In genomic region chr4:153465922-153466636, GRCh38 we compare ENCODE assay signal across 8 cellular contexts. TPM values are rescaled to one million over a fixed set of nuclear protein-coding genes. Genes with fewer than 3 reads are reported as not detected.
DNase-seq lines count a peak whose midpoint lies in the region; ATAC-seq and TF ChIP-seq lines count a peak whose summit lies in the region.

A gene with protein sequence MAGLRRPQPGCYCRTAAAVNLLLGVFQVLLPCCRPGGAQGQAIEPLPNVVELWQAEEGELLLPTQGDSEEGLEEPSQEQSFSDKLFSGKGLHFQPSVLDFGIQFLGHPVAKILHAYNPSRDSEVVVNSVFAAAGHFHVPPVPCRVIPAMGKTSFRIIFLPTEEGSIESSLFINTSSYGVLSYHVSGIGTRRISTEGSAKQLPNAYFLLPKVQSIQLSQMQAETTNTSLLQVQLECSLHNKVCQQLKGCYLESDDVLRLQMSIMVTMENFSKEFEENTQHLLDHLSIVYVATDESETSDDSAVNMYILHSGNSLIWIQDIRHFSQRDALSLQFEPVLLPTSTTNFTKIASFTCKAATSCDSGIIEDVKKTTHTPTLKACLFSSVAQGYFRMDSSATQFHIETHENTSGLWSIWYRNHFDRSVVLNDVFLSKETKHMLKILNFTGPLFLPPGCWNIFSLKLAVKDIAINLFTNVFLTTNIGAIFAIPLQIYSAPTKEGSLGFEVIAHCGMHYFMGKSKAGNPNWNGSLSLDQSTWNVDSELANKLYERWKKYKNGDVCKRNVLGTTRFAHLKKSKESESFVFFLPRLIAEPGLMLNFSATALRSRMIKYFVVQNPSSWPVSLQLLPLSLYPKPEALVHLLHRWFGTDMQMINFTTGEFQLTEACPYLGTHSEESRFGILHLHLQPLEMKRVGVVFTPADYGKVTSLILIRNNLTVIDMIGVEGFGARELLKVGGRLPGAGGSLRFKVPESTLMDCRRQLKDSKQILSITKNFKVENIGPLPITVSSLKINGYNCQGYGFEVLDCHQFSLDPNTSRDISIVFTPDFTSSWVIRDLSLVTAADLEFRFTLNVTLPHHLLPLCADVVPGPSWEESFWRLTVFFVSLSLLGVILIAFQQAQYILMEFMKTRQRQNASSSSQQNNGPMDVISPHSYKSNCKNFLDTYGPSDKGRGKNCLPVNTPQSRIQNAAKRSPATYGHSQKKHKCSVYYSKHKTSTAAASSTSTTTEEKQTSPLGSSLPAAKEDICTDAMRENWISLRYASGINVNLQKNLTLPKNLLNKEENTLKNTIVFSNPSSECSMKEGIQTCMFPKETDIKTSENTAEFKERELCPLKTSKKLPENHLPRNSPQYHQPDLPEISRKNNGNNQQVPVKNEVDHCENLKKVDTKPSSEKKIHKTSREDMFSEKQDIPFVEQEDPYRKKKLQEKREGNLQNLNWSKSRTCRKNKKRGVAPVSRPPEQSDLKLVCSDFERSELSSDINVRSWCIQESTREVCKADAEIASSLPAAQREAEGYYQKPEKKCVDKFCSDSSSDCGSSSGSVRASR (N-terminal part only) (plus strand): TSS chr4:153466360. CDS start chr4:153466398, 38 bp downstream.

- peaks cover 6% of the 10 kb centered on the region; the same call in 2 of the 3 replicates for H3K36me3 Mint-ChIP-seq in GM23338 (ENCODE audit: low read depth)
- H3K36me3 Mint-ChIP-seq in activated naive CD8-positive, alpha-beta T cell treated with anti-CD3 and anti-CD28 coated beads for 36 hours = peaks cover 32% of the 10 kb centered on the region

- H3K36me3 ChIP-seq in GM23338 (ENCODE audit: insufficient read depth) (peaks cover 9% of the 10 kb centered on the region; the same call in 1 of the 2 replicates), parathyroid adenoma (ENCODE audit: control insufficient read depth, insufficient read depth, low read length) (no peaks in the 10 kb centered on the region), vagina (no peaks in the 10 kb centered on the region)

- H2AFZ ChIP-seq in GM23338 (peak within 1 kb of the TSS; percentile 100), parathyroid adenoma (peak within 1 kb of the TSS; percentile 96)

- peak within 1 kb of the TSS; percentile 93 for H3K4me3 Mint-ChIP-seq in GM23338
- H3K4me3 Mint-ChIP-seq in activated naive CD8-positive, alpha-beta T cell treated with anti-CD3 and anti-CD28 coated beads for 36 hours = peak within 1 kb of the TSS; percentile 92

- intact Hi-C loops in Right ventricle myocardium superior (cut with DNase I) (loop anchor here (5.0 to 10.0 kb wide), 3 partner anchors 69 to 121 kb away; partner anchors contain the start of gene MND1), vagina (cut with DNase I) (loop anchor here (5.0 kb wide), 1 partner anchor 106 kb away; no protein-coding TSS in a partner anchor)

- H3K4me1 Mint-ChIP-seq in GM23338 = peaks cover 27% of the 10 kb centered on the region
- peaks cover 36% of the 10 kb centered on the region for H3K4me1 Mint-ChIP-seq in activated naive CD8-positive, alpha-beta T cell treated with anti-CD3 and anti-CD28 coated beads for 36 hours

- H3K27me3 ChIP-seq in GM23338 (ENCODE audit: insufficient read depth) (peaks cover 11% of the 10 kb centered on the region; the same call in 1 of the 2 replicates), parathyroid adenoma (ENCODE audit: control insufficient read depth, insufficient read depth, low read length) (no peaks in the 10 kb centered on the region), vagina (no peaks in the 10 kb centered on the region)

- H3K27ac ChIP-seq in GM23338 (ENCODE audit: low read depth) (0 out of 2 replicates have a peak within 1 kb of the TSS, but pooled peaks have one; percentile 60), parathyroid adenoma (peak within 1 kb of the TSS; percentile 63), vagina (peak within 1 kb of the TSS; percentile 81)

- H3K27ac Mint-ChIP-seq in GM23338 = peak within 1 kb of the TSS; percentile 79
- H3K27ac Mint-ChIP-seq in activated naive CD8-positive, alpha-beta T cell treated with anti-CD3 and anti-CD28 coated beads for 36 hours = peak within 1 kb of the TSS; percentile 96

- in situ Hi-C loops in G401 (cut with HindIII; ENCODE audit: low sequenced_read_pairs) = no loop called here

- no peaks in the 10 kb centered on the region for H3K9me3 ChIP-seq in parathyroid adenoma (ENCODE audit: control insufficient read depth, low read length)
- no peaks in the 10 kb centered on the region for H3K9me3 ChIP-seq in vagina

- no peak within 1 kb of the TSS for H3K9ac ChIP-seq in parathyroid adenoma

- H3K9me2 ChIP-seq in GM23338 (ENCODE audit: insufficient read depth) = no peaks in the 10 kb centered on the region

- TF ChIP-seq POLR2A in vagina (IDR thresholded peaks at IDR 0.05) = peak in 1 of 2 donors; percentile 42

- peaks cover 43% of the 10 kb centered on the region for H3K79me2 ChIP-seq in GM23338 (replicated peaks; ENCODE audit: insufficient read depth)
- H3K79me2 ChIP-seq in parathyroid adenoma = no peaks in the 10 kb centered on the region

- TF ChIP-seq CTCF in GM23338 (conservative IDR thresholded peaks at IDR 0.05; ENCODE audit: low read depth in 2 of 2) (0 out of 4 replicates have a peak, but pooled peaks of 1 of the 2 experiments have one; percentile 8), parathyroid adenoma (IDR thresholded peaks at IDR 0.05) (no peak), vagina (IDR thresholded peaks at IDR 0.05) (no peak)

- H3K4me1 ChIP-seq in GM23338 (ENCODE audit: insufficient read depth) = peaks cover 31% of the 10 kb centered on the region
- H3K4me1 ChIP-seq in parathyroid adenoma = peaks cover 2% of the 10 kb centered on the region
- peaks cover 48% of the 10 kb centered on the region for H3K4me1 ChIP-seq in vagina

- no peaks in the 10 kb centered on the region for H3F3A ChIP-seq in GM23338 (replicated peaks; ENCODE audit: low read depth)

- H4K20me1 ChIP-seq in GM23338 (replicated peaks; ENCODE audit: insufficient read depth) = peaks cover 15% of the 10 kb centered on the region

- peak within 1 kb of the TSS; percentile 95 for H3K4me3 ChIP-seq in GM23338
- H3K4me3 ChIP-seq in parathyroid adenoma (ENCODE audit: low read depth, low read length) = peak within 1 kb of the TSS; percentile 73
- H3K4me3 ChIP-seq in vagina = peak within 1 kb of the TSS; percentile 86 to 92

- peaks cover 8% of the 10 kb centered on the region for H3K27me3 Mint-ChIP-seq in GM23338 (ENCODE audit: insufficient read depth, low read depth, poor library complexity)
- H3K27me3 Mint-ChIP-seq in activated naive CD8-positive, alpha-beta T cell treated with anti-CD3 and anti-CD28 coated beads for 36 hours = no peaks in the 10 kb centered on the region

- no peaks in the 10 kb centered on the region for H3K9me3 Mint-ChIP-seq in GM23338
- no peaks in the 10 kb centered on the region for H3K9me3 Mint-ChIP-seq in activated naive CD8-positive, alpha-beta T cell treated with anti-CD3 and anti-CD28 coated beads for 36 hours

- DNase-seq in G401 (ENCODE audit: low spot score) = peak; percentile 14
- peak; percentile 82 for DNase-seq in GM23338 (ENCODE audit: low spot score)
- DNase-seq in LoVo (ENCODE audit: low spot score) = peak; percentile 77
- DNase-seq in activated naive CD8-positive, alpha-beta T cell treated with anti-CD3 and anti-CD28 coated beads for 36 hours = peak; percentile 78
- DNase-seq in Right ventricle myocardium superior = peak; percentile 85
- DNase-seq in vagina (ENCODE audit: extremely low spot score in 2 of 2) = no peak

- H3K4me2 ChIP-seq in GM23338 (peak within 1 kb of the TSS; percentile 97), parathyroid adenoma (ENCODE audit: low read length) (peak within 1 kb of the TSS; percentile 89)

- ATAC-seq in GM23338 = peak; percentile 72
- peak; percentile 83 for ATAC-seq in SK-N-SH treated with all-trans-retinoic acid at 6 μM for 48 hours
- peak; percentile 89 for ATAC-seq in Right ventricle myocardium superior (ENCODE audit: poor library complexity)

TF ChIP-seq in SK-N-SH treated with all-trans-retinoic acid at 6 μM for 48 hours, 23 proteins besides CTCF, POLR2A, EP300 and RAD21:
- TF ChIP-seq SNAI2 (CRISPR knock-in tag; IDR thresholded peaks at IDR 0.05) (no peak), PATZ1 (CRISPR knock-in tag; IDR thresholded peaks at IDR 0.05; ENCODE audit: borderline replicate concordance) (no peak), CSDC2 (CRISPR knock-in tag; IDR thresholded peaks at IDR 0.05) (0 out of 2 replicates have a peak, but pooled peaks have one; percentile 4)

RNA-seq across cellular contexts. Expression of the gene that starts here (rescaled TPM):
- total RNA-seq in G401 (2014; rRNA removed; shearing (Covaris generic)) = 4.5 and 13.5 TPM in 2 replicates
- 32.2 and 35.0 TPM in 2 replicates for total RNA-seq in GM23338 (2014; rRNA removed; shearing (Covaris generic))
- 11.1 TPM in 2 replicates for polyA plus RNA-seq in GM23338 (2016; fragmentation: Nextera tagmentation; extraction: Ambion mirVana)
- total RNA-seq in activated naive CD8-positive, alpha-beta T cell treated with anti-CD3 and anti-CD28 coated beads for 36 hours = 10 to 100 TPM; 45.4 to 48.1 TPM
- 13.7 TPM for total RNA-seq in Right ventricle myocardium superior
- total RNA-seq in vagina = 17.7 TPM

Comparison
In these comparisons a context has a peak if more than half of its experiments do, and no peak if none do; other contexts are left out.
1. DNase-seq: peak in G401 (single experiment), GM23338 (single experiment), LoVo (single experiment), activated naive CD8-positive, alpha-beta T cell treated with anti-CD3 and anti-CD28 coated beads for 36 hours (single experiment) and Right ventricle myocardium superior (single experiment); none in vagina (0 of 2).
2. Peak in every context shown above with its lines, with median percentiles within 50 percentile points of each other: ATAC-seq, H3K27ac ChIP-seq and H3K4me3 ChIP-seq.